21 cellular contexts compared by ENCODE assay signal in genomic region chr11:82261367-82261766, GRCh38.
"Had no signal": no experiment of that assay in that cellular context is flagged by ENCODE, and none has a peak within 500 bp of the region (broad histone marks: within the 10 kb centered on the region; RNA-seq: fewer than 3 reads in every experiment).

No MANE protein-coding gene starts in this region.

- ATAC-seq: activated CD8-positive, alpha-beta T cell treated with anti-CD3 and anti-CD28 coated beads, Interleukin-2, amount 10 ng/mL, durations not matched to agents 7 days and 5 days; activated naive CD8-positive, alpha-beta T cell treated with anti-CD3 and anti-CD28 coated beads, Interleukin-2, amount 50 U/mL, for 24 hours; esophagus mucosa; lower lobe of right lung; mucosa of descending colon; pancreas; right cardiac atrium; upper lobe of right lung had no signal

- DNase-seq: activated CD4-positive, alpha-beta T cell treated with anti-CD3 and anti-CD28 coated beads, Interleukin-2, amount 10 ng/mL, durations not matched to agents 7 days and 5 days; activated CD4-positive, CD25-positive, alpha-beta regulatory T cell treated with anti-CD3 and anti-CD28 coated beads, Interleukin-2, amount 50 U/mL, for 72 hours; activated CD8-positive, alpha-beta T cell treated with anti-CD3 and anti-CD28 coated beads, Interleukin-2, amount 10 ng/mL, durations not matched to agents 7 days and 5 days; activated gamma-delta T cell; activated naive CD4-positive, alpha-beta T cell treated with anti-CD3 and anti-CD28 coated beads, Interleukin-2, amount 50 U/mL, for 16 hours; activated naive CD8-positive, alpha-beta T cell treated with anti-CD3 and anti-CD28 coated beads, Interleukin-2, amount 50 U/mL, for 24 hours; effector CD8-positive, alpha-beta T cell; foreskin melanocyte; kidney; lower lobe of right lung; mesendoderm; mucosa of descending colon; nephron progenitor cell; pancreas; right cardiac atrium; stimulated activated CD4-positive, alpha-beta T cell treated with anti-CD3 and anti-CD28 coated beads, Interleukin-4, amount 100 ng/mL, for 4 hours; substantia nigra; thyroid gland; upper lobe of right lung; WERI-Rb-1 had no signal
